15 cellular contexts compared by ENCODE assay signal in genomic region chr2:3476386-3477033, GRCh38. TPM values are rescaled to one million over a fixed set of nuclear protein-coding genes. Genes with fewer than 3 reads are reported as not detected.
A peak's percentile ranks its signal among the peaks of the same experiment; 100 is the strongest.
DNase-seq lines count a peak whose midpoint lies in the region; ATAC-seq and TF ChIP-seq lines count a peak whose summit lies in the region.
"Had no signal": no experiment of that assay in that cellular context is flagged by ENCODE, and none has a peak within 500 bp of the region (broad histone marks: within the 10 kb centered on the region; RNA-seq: fewer than 3 reads in every experiment).

No MANE protein-coding gene starts in this region.

- H3K9me3 Mint-ChIP-seq in nephron (no peaks in the 10 kb centered on the region), T-cell (no peaks in the 10 kb centered on the region)
- H3K9me3 Mint-ChIP-seq: memory B cell had no signal

- TF ChIP-seq CTCF in fibroblast of mammary gland (conservative IDR thresholded peaks at IDR 0.05; ENCODE audit: control insufficient read depth, insufficient read depth, low read depth, low read length): no peak
- no peak for TF ChIP-seq CTCF in nephron (IDR thresholded peaks at IDR 0.05; ENCODE audit: unreplicated experiment in 3 of 3)
- TF ChIP-seq CTCF in tibial nerve (IDR thresholded peaks at IDR 0.05): no peak

- H3K36me3 ChIP-seq in tibial nerve: peaks cover 0 to 40% (median 0%) of the 10 kb centered on the region in 3 donors
- H3K36me3 ChIP-seq in effector memory CD4-positive, alpha-beta T cell (ENCODE audit: control insufficient read depth, insufficient read depth, low read length): peaks cover 29% of the 10 kb centered on the region

- CTCF ChIA-PET in T-cell (lab: Charles Lee): no interaction called here

- TF ChIP-seq POLR2A in tibial nerve (IDR thresholded peaks at IDR 0.05): peak in 1 of 2 donors; percentile 26

- H3K27me3 Mint-ChIP-seq in nephron (ENCODE audit: low read depth): no peaks in the 10 kb centered on the region
- no peaks in the 10 kb centered on the region for H3K27me3 Mint-ChIP-seq in T-cell
- H3K27me3 Mint-ChIP-seq: memory B cell had no signal

- H3K36me3 Mint-ChIP-seq in nephron (ENCODE audit: low read depth) (peaks cover 46% of the 10 kb centered on the region), T-cell (peaks cover 44% of the 10 kb centered on the region)

- peak overlapping the region; percentile 78 to 95 (median 83) for H3K27ac ChIP-seq in tibial nerve
- no peak overlapping the region for H3K27ac ChIP-seq in effector memory CD4-positive, alpha-beta T cell (ENCODE audit: insufficient read depth, low read length, poor library complexity, severe bottlenecking)
- H3K27ac ChIP-seq: tibial artery had no signal

- H3K4me3 ChIP-seq in fibroblast of mammary gland (ENCODE audit: control insufficient read depth, low read depth, low read length) (no peak overlapping the region), tibial nerve (peak overlapping the region in 1 of 4 donors; percentile 22)
- no peak overlapping the region for H3K4me3 ChIP-seq in effector memory CD4-positive, alpha-beta T cell (ENCODE audit: insufficient read depth, low read depth, low read length, poor library complexity, severe bottlenecking)
- H3K4me3 ChIP-seq: tibial artery had no signal

- peak overlapping the region; percentile 83 to 96 (median 91) for H3K27ac Mint-ChIP-seq in nephron
- H3K27ac Mint-ChIP-seq in T-cell: no peak overlapping the region
- H3K27ac Mint-ChIP-seq: memory B cell had no signal

- H3K4me3 Mint-ChIP-seq in nephron: peak overlapping the region in 1 of 3 experiments; percentile 71
- no peak overlapping the region for H3K4me3 Mint-ChIP-seq in T-cell
- H3K4me3 Mint-ChIP-seq: memory B cell had no signal

- 26 to 44% methylated on average over 14 of the region's 14 CpGs for WGBS in tibial nerve, 2 donors

- no peaks in the 10 kb centered on the region for H3K9me3 ChIP-seq in tibial nerve
- H3K9me3 ChIP-seq in effector memory CD4-positive, alpha-beta T cell (ENCODE audit: control insufficient read depth, low read length): no peaks in the 10 kb centered on the region
- H3K9me3 ChIP-seq: tibial artery had no signal

- no peaks in the 10 kb centered on the region for H3K27me3 ChIP-seq in tibial nerve
- H3K27me3 ChIP-seq in effector memory CD4-positive, alpha-beta T cell (replicated peaks; ENCODE audit: control insufficient read depth, insufficient read depth, low read length, poor library complexity, severe bottlenecking): no peaks in the 10 kb centered on the region
- H3K27me3 ChIP-seq: tibial artery had no signal

- peaks cover 47% of the 10 kb centered on the region for H3K4me1 Mint-ChIP-seq in nephron
- H3K4me1 Mint-ChIP-seq in T-cell: peaks cover 0 to 11% (median 7%) of the 10 kb centered on the region in 3 donors

- H3K4me1 ChIP-seq in tibial nerve: peaks cover 0 to 39% (median 10%) of the 10 kb centered on the region in 4 donors
- H3K4me1 ChIP-seq in effector memory CD4-positive, alpha-beta T cell (ENCODE audit: control insufficient read depth, insufficient read depth, low read length, poor library complexity, severe bottlenecking): no peaks in the 10 kb centered on the region

- POLR2A ChIA-PET in T-cell (lab: Charles Lee): no interaction called here

- ATAC-seq in Right ventricle myocardium inferior (no peak), left ventricle myocardium superior (no peak), T-cell (replicated peaks in 1 of 4) (no peak)

- intact Hi-C loops in Right ventricle myocardium inferior (cut with DNase I): no loop called here
- intact Hi-C loops in left ventricle myocardium superior (cut with micrococcal nuclease): no loop called here

- peak; percentile 63 for DNase-seq in Right ventricle myocardium inferior (ENCODE audit: missing footprints)
- no peak for DNase-seq in left ventricle myocardium superior
- peak; percentile 69 for DNase-seq in fibroblast of mammary gland (ENCODE audit: low read depth)
- DNase-seq in tibial nerve (ENCODE audit: low spot score in 2 of 2): no peak
- DNase-seq in NCI-H446 treated with DMSO at 0.1 percent for 48 hours (lab: John Stamatoyannopoulos, UW): no peak
- no peak for DNase-seq in T-cell
- no peak for DNase-seq in effector memory CD4-positive, alpha-beta T cell
- DNase-seq: activated CD4-positive, alpha-beta T cell treated with anti-CD3 and anti-CD28 coated beads for 48 hours; activated effector memory CD4-positive, alpha-beta T cell treated with Interleukin-2 at 50 U/mL for 16 hours; Karpas-422; NCI-H2081 treated with DMSO at 0.1 percent for 48 hours; retina; tibial artery had no signal

- peak in 1 of 2 donors; percentile 59 for TF ChIP-seq EP300 in tibial nerve (IDR thresholded peaks at IDR 0.05)

RNA-seq across cellular contexts. Expression of gene ADI1, which starts 42.8 kb away (rescaled TPM):
- total RNA-seq in Right ventricle myocardium inferior (160 TPM), left ventricle myocardium superior (153 TPM), tibial nerve (100 to 1,000 TPM in 3 of 4 donors, 10 to 100 TPM in 1; 51.9 to 112 (median 106) TPM), T-cell (10 to 100 TPM; 20.9 to 29.0 (median 28.3) TPM)

Comparison
In these comparisons a context has a peak if more than half of its experiments do, and no peak if none do; other contexts are left out.
1. DNase-seq: peak in Right ventricle myocardium inferior (single experiment) and fibroblast of mammary gland (single experiment); none in left ventricle myocardium superior (single experiment), tibial nerve (0 of 2), NCI-H446 treated with DMSO at 0.1 percent for 48 hours (single experiment), T-cell (0 of 34) and effector memory CD4-positive, alpha-beta T cell (0 of 3).
2. H3K27ac Mint-ChIP-seq: peak in nephron (3 of 3); none in T-cell (0 of 2).